In genomic region chr11:119210035-119210434, GRCh38 we compare ENCODE assay signal across 2 cellular contexts.
TF ChIP-seq lines count a peak whose summit lies in the region.

No MANE protein-coding gene starts in this region.

TF ChIP-seq in HEK293, 187 proteins besides CTCF, POLR2A, EP300 and RAD21:
- TF ChIP-seq ZNF600 (tag by site-specific recombination; IDR thresholded peaks at IDR 0.05) (peak; percentile 75), ZNF121 (tag by site-specific recombination; IDR thresholded peaks at IDR 0.05) (no peak)
- TF ChIP-seq, protein P1, sequence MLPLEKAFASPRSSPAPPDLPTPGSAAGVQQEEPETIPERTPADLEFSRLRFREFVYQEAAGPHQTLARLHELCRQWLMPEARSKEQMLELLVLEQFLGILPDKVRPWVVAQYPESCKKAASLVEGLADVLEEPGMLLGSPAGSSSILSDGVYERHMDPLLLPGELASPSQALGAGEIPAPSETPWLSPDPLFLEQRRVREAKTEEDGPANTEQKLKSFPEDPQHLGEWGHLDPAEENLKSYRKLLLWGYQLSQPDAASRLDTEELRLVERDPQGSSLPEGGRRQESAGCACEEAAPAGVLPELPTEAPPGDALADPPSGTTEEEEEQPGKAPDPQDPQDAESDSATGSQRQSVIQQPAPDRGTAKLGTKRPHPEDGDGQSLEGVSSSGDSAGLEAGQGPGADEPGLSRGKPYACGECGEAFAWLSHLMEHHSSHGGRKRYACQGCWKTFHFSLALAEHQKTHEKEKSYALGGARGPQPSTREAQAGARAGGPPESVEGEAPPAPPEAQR (tag by site-specific recombination; IDR thresholded peaks at IDR 0.05): no peak

TF ChIP-seq in K562, 482 proteins besides CTCF, POLR2A, EP300 and RAD21:
- TF ChIP-seq ZNF431 (CRISPR knock-in tag; IDR thresholded peaks at IDR 0.05): no peak
- no peak for TF ChIP-seq L3MBTL2 (IDR thresholded peaks at IDR 0.05)
- TF ChIP-seq MTA2 (IDR thresholded peaks at IDR 0.05; ENCODE audit: low read depth): no peak
- TF ChIP-seq BRD4 (IDR thresholded peaks at IDR 0.05): no peak
- TF ChIP-seq PURB (CRISPR knock-in tag; IDR thresholded peaks at IDR 0.05; ENCODE audit: low read depth): no peak
- TF ChIP-seq JUN (IDR thresholded peaks at IDR 0.05; ENCODE audit: borderline replicate concordance, low read depth, low read length): no peak
- TF ChIP-seq JUN (CRISPR knock-in tag; IDR thresholded peaks at IDR 0.05; ENCODE audit: borderline replicate concordance): no peak
- TF ChIP-seq ZNF239 (CRISPR knock-in tag; IDR thresholded peaks at IDR 0.05): no peak
- no peak for TF ChIP-seq RBM39 (optimal IDR thresholded peaks at IDR 0.05; ENCODE audit: low read depth, low read length)
